In genomic region chr11:93268287-93269040, GRCh38 we compare ENCODE assay signal across 1 cellular context.
TF ChIP-seq lines count a peak whose summit lies in the region.

No MANE protein-coding gene starts in this region.

TF ChIP-seq in WTC11, 78 proteins besides CTCF, POLR2A, EP300 and RAD21 (continued from another document):
- TF ChIP-seq PREB (CRISPR knock-in tag; IDR thresholded peaks at IDR 0.05; ENCODE audit: borderline replicate concordance): no peak
- TF ChIP-seq E2F5 (CRISPR knock-in tag; IDR thresholded peaks at IDR 0.05): no peak
- TF ChIP-seq, protein P1, sequence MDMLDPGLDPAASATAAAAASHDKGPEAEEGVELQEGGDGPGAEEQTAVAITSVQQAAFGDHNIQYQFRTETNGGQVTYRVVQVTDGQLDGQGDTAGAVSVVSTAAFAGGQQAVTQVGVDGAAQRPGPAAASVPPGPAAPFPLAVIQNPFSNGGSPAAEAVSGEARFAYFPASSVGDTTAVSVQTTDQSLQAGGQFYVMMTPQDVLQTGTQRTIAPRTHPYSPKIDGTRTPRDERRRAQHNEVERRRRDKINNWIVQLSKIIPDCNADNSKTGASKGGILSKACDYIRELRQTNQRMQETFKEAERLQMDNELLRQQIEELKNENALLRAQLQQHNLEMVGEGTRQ (CRISPR knock-in tag; IDR thresholded peaks at IDR 0.05): no peak
- TF ChIP-seq ZNF396 (CRISPR knock-in tag; IDR thresholded peaks at IDR 0.05; ENCODE audit: borderline replicate concordance): no peak
- no peak for TF ChIP-seq ZNF671 (CRISPR knock-in tag; IDR thresholded peaks at IDR 0.05)
- TF ChIP-seq TEAD1 (CRISPR knock-in tag; IDR thresholded peaks at IDR 0.05): no peak
- no peak for TF ChIP-seq ZNF317 (CRISPR knock-in tag; IDR thresholded peaks at IDR 0.05; ENCODE audit: borderline replicate concordance, low read depth)
- no peak for TF ChIP-seq FOXP4 (CRISPR knock-in tag; IDR thresholded peaks at IDR 0.05)
- no peak for TF ChIP-seq ZSCAN18 (CRISPR knock-in tag; IDR thresholded peaks at IDR 0.05)
- TF ChIP-seq OVOL2 (CRISPR knock-in tag; IDR thresholded peaks at IDR 0.05; ENCODE audit: borderline replicate concordance): no peak
- TF ChIP-seq, protein P2, sequence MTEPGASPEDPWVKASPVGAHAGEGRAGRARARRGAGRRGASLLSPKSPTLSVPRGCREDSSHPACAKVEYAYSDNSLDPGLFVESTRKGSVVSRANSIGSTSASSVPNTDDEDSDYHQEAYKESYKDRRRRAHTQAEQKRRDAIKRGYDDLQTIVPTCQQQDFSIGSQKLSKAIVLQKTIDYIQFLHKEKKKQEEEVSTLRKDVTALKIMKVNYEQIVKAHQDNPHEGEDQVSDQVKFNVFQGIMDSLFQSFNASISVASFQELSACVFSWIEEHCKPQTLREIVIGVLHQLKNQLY (CRISPR knock-in tag; IDR thresholded peaks at IDR 0.05): no peak
- TF ChIP-seq ESRRA (CRISPR knock-in tag; IDR thresholded peaks at IDR 0.05; ENCODE audit: borderline replicate concordance): no peak
- TF ChIP-seq GABPB1 (CRISPR knock-in tag; IDR thresholded peaks at IDR 0.05): no peak
- TF ChIP-seq MXD4 (CRISPR knock-in tag; IDR thresholded peaks at IDR 0.05; ENCODE audit: borderline replicate concordance): no peak
- TF ChIP-seq, protein P3, sequence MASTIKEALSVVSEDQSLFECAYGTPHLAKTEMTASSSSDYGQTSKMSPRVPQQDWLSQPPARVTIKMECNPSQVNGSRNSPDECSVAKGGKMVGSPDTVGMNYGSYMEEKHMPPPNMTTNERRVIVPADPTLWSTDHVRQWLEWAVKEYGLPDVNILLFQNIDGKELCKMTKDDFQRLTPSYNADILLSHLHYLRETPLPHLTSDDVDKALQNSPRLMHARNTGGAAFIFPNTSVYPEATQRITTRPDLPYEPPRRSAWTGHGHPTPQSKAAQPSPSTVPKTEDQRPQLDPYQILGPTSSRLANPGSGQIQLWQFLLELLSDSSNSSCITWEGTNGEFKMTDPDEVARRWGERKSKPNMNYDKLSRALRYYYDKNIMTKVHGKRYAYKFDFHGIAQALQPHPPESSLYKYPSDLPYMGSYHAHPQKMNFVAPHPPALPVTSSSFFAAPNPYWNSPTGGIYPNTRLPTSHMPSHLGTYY (CRISPR knock-in tag; IDR thresholded peaks at IDR 0.05): no peak
- no peak for TF ChIP-seq ZNF138 (CRISPR knock-in tag; conservative IDR thresholded peaks at IDR 0.05)
